Comparison of ENCODE assay signal across 8 cellular contexts in genomic region chr11:65505434-65506315, GRCh38. TPM values are rescaled to one million over a fixed set of nuclear protein-coding genes. Genes with fewer than 3 reads are reported as not detected.
DNase-seq lines count a peak whose midpoint lies in the region; ATAC-seq, FAIRE-seq and TF ChIP-seq lines count a peak whose summit lies in the region.

No MANE protein-coding gene starts in this region.

- H3K27me3 Mint-ChIP-seq in mesothelial cell of epicardium (ENCODE audit: low read depth) (no peaks in the 10 kb centered on the region), T-helper 17 cell (no peaks in the 10 kb centered on the region)

- TF ChIP-seq CTCF in BJ (IDR thresholded peaks at IDR 0.05; ENCODE audit: insufficient read depth, low read depth, low read length), result no peak
- TF ChIP-seq CTCF in bronchial epithelial cell (IDR thresholded peaks at IDR 0.05; ENCODE audit: insufficient read depth, low read length, severe bottlenecking), result no peak
- no peak for TF ChIP-seq CTCF in mesothelial cell of epicardium (IDR thresholded peaks at IDR 0.05; ENCODE audit: unreplicated experiment)

- H3K4me1 Mint-ChIP-seq in mesothelial cell of epicardium, result peaks cover 41% of the 10 kb centered on the region
- peaks cover 62% of the 10 kb centered on the region for H3K4me1 Mint-ChIP-seq in T-helper 17 cell

- no peaks in the 10 kb centered on the region for H3K27me3 ChIP-seq in BJ (ENCODE audit: control insufficient read depth, insufficient read depth, low read length)
- H3K27me3 ChIP-seq in HUES64 (ENCODE audit: insufficient read depth, low read length), result no peaks in the 10 kb centered on the region
- H3K27me3 ChIP-seq in bronchial epithelial cell (ENCODE audit: control insufficient read depth, insufficient read depth, low read length), result no peaks in the 10 kb centered on the region

- H3K9me3 Mint-ChIP-seq in mesothelial cell of epicardium, result no peaks in the 10 kb centered on the region

- H3K9me3 ChIP-seq in HUES64 (ENCODE audit: insufficient read depth, low read depth, low read length) (no peaks in the 10 kb centered on the region), T-helper 17 cell (ENCODE audit: control insufficient read depth, low read length, poor library complexity, severe bottlenecking) (no peaks in the 10 kb centered on the region)

- H3K4me3 Mint-ChIP-seq in mesothelial cell of epicardium, result no peak overlapping the region
- no peak overlapping the region for H3K4me3 Mint-ChIP-seq in T-helper 17 cell

- peaks cover 17% of the 10 kb centered on the region; the same call in 1 of the 2 replicates for H3K4me1 ChIP-seq in HUES64 (ENCODE audit: insufficient read depth, low read length)

- WGBS in HUES64, result 92% methylated on average over 12 of the region's 13 CpGs

- peaks cover 18% of the 10 kb centered on the region for H3K36me3 ChIP-seq in BJ (ENCODE audit: control insufficient read depth, insufficient read depth, low read length)
- peaks cover 59% of the 10 kb centered on the region for H3K36me3 ChIP-seq in HUES64 (ENCODE audit: insufficient read depth, low read length)
- peaks cover 8% of the 10 kb centered on the region for H3K36me3 ChIP-seq in bronchial epithelial cell (ENCODE audit: control insufficient read depth, insufficient read depth, low read length)

- H3K4me3 ChIP-seq in BJ (ENCODE audit: low read depth, low read length) (peak overlapping the region; percentile 76), HUES64 (ENCODE audit: low read length) (peak overlapping the region; percentile 96), bronchial epithelial cell (ENCODE audit: low read depth, low read length) (no peak overlapping the region)

- peak overlapping the region; percentile 100 for H3K9ac ChIP-seq in HUES64 (ENCODE audit: low read depth, low read length)

- DNase-seq in BJ (ENCODE audit: low read depth), result no peak
- DNase-seq in bronchial epithelial cell (ENCODE audit: low read depth), result peak; percentile 40
- no peak for DNase-seq in mesothelial cell of epicardium (ENCODE audit: low spot score in 2 of 2, unreplicated experiment in 2 of 2)
- no peak for DNase-seq in stimulated activated CD4-positive, alpha-beta T cell treated with anti-CD3 and anti-CD28 coated beads, Interleukin-12 subunit alpha, Interleukin-12 subunit beta, amount 100 ng/mL, for 4 hours
- DNase-seq in T-helper 17 cell, result no peak
- DNase-seq in D341Med (ENCODE audit: low spot score), result no peak
- DNase-seq in stimulated activated CD4-positive, alpha-beta T cell treated with anti-CD3 and anti-CD28 coated beads, Interleukin-2, amount 100 ng/mL, for 48 hours, result no peak

- peak overlapping the region; percentile 54; the same call in 1 of the 2 replicates for H3K27ac ChIP-seq in HUES64 (ENCODE audit: low read depth, low read length)

- POLR2A ChIA-PET in BJ (lab: Charles Lee), result interaction anchor here (0.6 to 7.8 kb wide), 16 partner anchors 8 to 395 kb away, joined by 3 to 80 read pairs (median 8); partner anchors contain the start of genes MALAT1 and NEAT1

- CTCF ChIA-PET in BJ (lab: Yijun Ruan, JAX), result interaction anchor here (0.7 to 8.7 kb wide), 7 partner anchors 8 to 88 kb away, joined by 3 to 128 read pairs (median 4); no protein-coding TSS in a partner anchor

- H3K36me3 Mint-ChIP-seq in mesothelial cell of epicardium (peaks cover 38% of the 10 kb centered on the region), T-helper 17 cell (ENCODE audit: low read depth) (peaks cover 29% of the 10 kb centered on the region)

- no peak for ATAC-seq in T-helper 17 cell

- FAIRE-seq in bronchial epithelial cell (lab: Jason Lieb, UNC), result no peak

- H3K27ac Mint-ChIP-seq in mesothelial cell of epicardium, result peak overlapping the region; percentile 92
- H3K27ac Mint-ChIP-seq in T-helper 17 cell, result no peak overlapping the region

RNA-seq across cellular contexts. Expression of gene MALAT1, which starts 6.8 kb away (rescaled TPM):
- polyA plus RNA-seq in BJ (2011; rRNA removed), result 924 and 1,611 TPM in 2 replicates
- polyA minus RNA-seq in BJ (2011; rRNA and poly(A)+ RNA removed), result 12,707 and 21,303 TPM in 2 replicates
- 392 TPM for polyA plus RNA-seq in HUES64 (2013, experiment 1 of 2)
- polyA plus RNA-seq in HUES64 (2013, experiment 2 of 2), result 461 TPM
- total RNA-seq in bronchial epithelial cell, result 11,095 and 16,401 TPM in 2 replicates
- total RNA-seq in mesothelial cell of epicardium, result 15,343 to 16,172 TPM (median 16,018 TPM) in 3 replicates
- over 10,000 TPM; 25,853 to 29,025 TPM for total RNA-seq in T-helper 17 cell

RNA-seq across cellular contexts. Expression of gene SCYL1, which starts 19.2 kb away (rescaled TPM):
- 81.7 and 134 TPM in 2 replicates for polyA plus RNA-seq in BJ (2011; rRNA removed)
- polyA minus RNA-seq in BJ (2011; rRNA and poly(A)+ RNA removed), result 73.5 and 101 TPM in 2 replicates
- polyA plus RNA-seq in HUES64 (2013, experiment 1 of 2), result 39.3 TPM
- polyA plus RNA-seq in HUES64 (2013, experiment 2 of 2), result 42.5 TPM
- total RNA-seq in bronchial epithelial cell (49.5 and 64.5 TPM in 2 replicates), mesothelial cell of epicardium (83.4 to 91.1 TPM (median 89.5 TPM) in 3 replicates), T-helper 17 cell (10 to 100 TPM; 56.6 to 61.7 TPM)

RNA-seq across cellular contexts. Expression of gene LTBP3, which starts 52.5 kb away (rescaled TPM):
- polyA plus RNA-seq in BJ (2011; rRNA removed), result 37.9 and 77.7 TPM in 2 replicates
- polyA minus RNA-seq in BJ (2011; rRNA and poly(A)+ RNA removed), result 33.3 and 56.6 TPM in 2 replicates
- 5.0 TPM for polyA plus RNA-seq in HUES64 (2013, experiment 1 of 2)
- polyA plus RNA-seq in HUES64 (2013, experiment 2 of 2), result 7.1 TPM
- total RNA-seq in bronchial epithelial cell (22.5 and 35.0 TPM in 2 replicates), mesothelial cell of epicardium (314 to 333 TPM (median 318 TPM) in 3 replicates), T-helper 17 cell (100 to 1,000 TPM; 123 to 187 TPM)
